Comparison of ENCODE assay signal across 19 cellular contexts in genomic region chr2:28557389-28558119, GRCh38.
DNase-seq lines count a peak whose midpoint lies in the region; ATAC-seq and TF ChIP-seq lines count a peak whose summit lies in the region.
"Had no signal": no experiment of that assay in that cellular context is flagged by ENCODE, and none has a peak within 500 bp of the region (broad histone marks: within the 10 kb centered on the region; RNA-seq: fewer than 3 reads in every experiment).

No MANE protein-coding gene starts in this region.

- no peak overlapping the region for H4K91ac ChIP-seq in mesenchymal stem cell (ENCODE audit: low read length)

- 91% methylated on average over 3 of the region's 6 CpGs for WGBS in mesenchymal stem cell

- H4K8ac ChIP-seq in mesenchymal stem cell (ENCODE audit: low read length): no peak overlapping the region

- H3K4me3 ChIP-seq in fibroblast of the aortic adventitia (ENCODE audit: low read depth, low read length): no peak overlapping the region
- H3K4me3 ChIP-seq in mesenchymal stem cell (ENCODE audit: insufficient read depth in 1 of 2, low read depth in 1 of 2, low read length in 2 of 2): no peak overlapping the region
- H3K4me3 ChIP-seq: BLaER1, GM12878, GM23338 had no signal

- no peak overlapping the region for H2BK15ac ChIP-seq in mesenchymal stem cell (ENCODE audit: low read depth, poor library complexity, severe bottlenecking)

- no peaks in the 10 kb centered on the region for H3K79me1 ChIP-seq in mesenchymal stem cell (replicated peaks; ENCODE audit: low read length, poor library complexity, severe bottlenecking)

- H3K9ac ChIP-seq in mesenchymal stem cell (ENCODE audit: low read length): no peak overlapping the region
- H3K9ac ChIP-seq: BLaER1 had no signal

- H3K4me1 ChIP-seq in mesenchymal stem cell (ENCODE audit: control insufficient read depth, insufficient read depth, low read depth, low read length): no peaks in the 10 kb centered on the region

- H2BK12ac ChIP-seq in mesenchymal stem cell (ENCODE audit: low read length in 2 of 2): no peak overlapping the region

- H3K23ac ChIP-seq in mesenchymal stem cell (ENCODE audit: low read length in 2 of 2): no peak overlapping the region

- no peaks in the 10 kb centered on the region for H3K27me3 ChIP-seq in mesenchymal stem cell (ENCODE audit: control insufficient read depth in 1 of 2, insufficient read depth in 1 of 2, low read length in 2 of 2)
- H3K27me3 ChIP-seq: BLaER1 had no signal

- no peak overlapping the region for H2AK5ac ChIP-seq in mesenchymal stem cell (ENCODE audit: low read length, severe bottlenecking)

- no peak overlapping the region for H3K18ac ChIP-seq in mesenchymal stem cell (ENCODE audit: low read depth in 1 of 2, low read length in 2 of 2)

- DNase-seq in NOMO-1 (lab: John Stamatoyannopoulos, UW; ENCODE audit: unreplicated experiment in 2 of 2) (peak; percentile 14 to 28), NOMO-1 treated with dmso at 0.1 percent for 144 hours (lab: John Stamatoyannopoulos, UW; ENCODE audit: unreplicated experiment) (no peak), OCI-M1 (lab: John Stamatoyannopoulos, UW) (peak; percentile 15), fibroblast of the aortic adventitia (ENCODE audit: low read depth) (peak; percentile 19), omental fat pad (ENCODE audit: low spot score) (no peak), SKM-1 (lab: John Stamatoyannopoulos, UW; ENCODE audit: unreplicated experiment) (no peak), mesenchymal stem cell (no peak), C1 segment of cervical spinal cord (lab: John Stamatoyannopoulos, UW) (no peak)
- DNase-seq: 8988T; CD8-positive, alpha-beta memory T cell; DMS79 treated with DMSO at 0.1 percent for 48 hours; NCI-H1092; NCI-H2081; NCI-H524 treated with DMSO at 0.1 percent for 48 hours; SHP77 treated with DMSO at 0.1 percent for 48 hours had no signal

- H3K4ac ChIP-seq in mesenchymal stem cell (ENCODE audit: low read depth in 1 of 2, low read length in 2 of 2): no peak overlapping the region

- no peak overlapping the region for H3K14ac ChIP-seq in mesenchymal stem cell (ENCODE audit: low read length in 2 of 2)

- no peaks in the 10 kb centered on the region for H3K36me3 ChIP-seq in mesenchymal stem cell (ENCODE audit: control insufficient read depth in 1 of 2, insufficient read depth in 2 of 2, low read depth in 1 of 2, low read length in 2 of 2)
- H3K36me3 ChIP-seq: BLaER1 had no signal

- H2BK5ac ChIP-seq in mesenchymal stem cell (ENCODE audit: low read depth, low read length, poor library complexity, severe bottlenecking): no peak overlapping the region

- peak; percentile 41 for ATAC-seq in omental fat pad (ENCODE audit: low FRiP score)
- ATAC-seq: GM12878, GM23338, HCT116 had no signal

- no peak overlapping the region for H3K27ac ChIP-seq in mesenchymal stem cell (ENCODE audit: low read length, poor library complexity, severe bottlenecking)
- H3K27ac ChIP-seq: BLaER1 had no signal

- no peak overlapping the region for H3K4me2 ChIP-seq in mesenchymal stem cell (ENCODE audit: low read length, poor library complexity, severe bottlenecking)
- H3K4me2 ChIP-seq: BLaER1, GM23338 had no signal

- no peak overlapping the region for H2BK120ac ChIP-seq in mesenchymal stem cell (ENCODE audit: low read depth, low read length)

- H3K9me3 ChIP-seq in mesenchymal stem cell (ENCODE audit: control insufficient read depth, low read length): no peaks in the 10 kb centered on the region
- H3K9me3 ChIP-seq: BLaER1 had no signal

- TF ChIP-seq CTCF in fibroblast of the aortic adventitia (IDR thresholded peaks at IDR 0.05; ENCODE audit: insufficient read depth, low read length) (no peak), omental fat pad (IDR thresholded peaks at IDR 0.05) (no peak)

- no peak overlapping the region for H2AFZ ChIP-seq in mesenchymal stem cell (ENCODE audit: low read depth, low read length)
- H2AFZ ChIP-seq: GM23338 had no signal

Comparison
In these comparisons a context has a peak if more than half of its experiments do, and no peak if none do; other contexts are left out.
1. DNase-seq: peak in NOMO-1 (2 of 2), OCI-M1 (single experiment) and fibroblast of the aortic adventitia (single experiment); none in NOMO-1 treated with dmso at 0.1 percent for 144 hours (single experiment), omental fat pad (single experiment), SKM-1 (single experiment), mesenchymal stem cell (single experiment) and C1 segment of cervical spinal cord (0 of 14).